Comparison of ENCODE assay signal across 11 cellular contexts in the genomic region with DNA sequence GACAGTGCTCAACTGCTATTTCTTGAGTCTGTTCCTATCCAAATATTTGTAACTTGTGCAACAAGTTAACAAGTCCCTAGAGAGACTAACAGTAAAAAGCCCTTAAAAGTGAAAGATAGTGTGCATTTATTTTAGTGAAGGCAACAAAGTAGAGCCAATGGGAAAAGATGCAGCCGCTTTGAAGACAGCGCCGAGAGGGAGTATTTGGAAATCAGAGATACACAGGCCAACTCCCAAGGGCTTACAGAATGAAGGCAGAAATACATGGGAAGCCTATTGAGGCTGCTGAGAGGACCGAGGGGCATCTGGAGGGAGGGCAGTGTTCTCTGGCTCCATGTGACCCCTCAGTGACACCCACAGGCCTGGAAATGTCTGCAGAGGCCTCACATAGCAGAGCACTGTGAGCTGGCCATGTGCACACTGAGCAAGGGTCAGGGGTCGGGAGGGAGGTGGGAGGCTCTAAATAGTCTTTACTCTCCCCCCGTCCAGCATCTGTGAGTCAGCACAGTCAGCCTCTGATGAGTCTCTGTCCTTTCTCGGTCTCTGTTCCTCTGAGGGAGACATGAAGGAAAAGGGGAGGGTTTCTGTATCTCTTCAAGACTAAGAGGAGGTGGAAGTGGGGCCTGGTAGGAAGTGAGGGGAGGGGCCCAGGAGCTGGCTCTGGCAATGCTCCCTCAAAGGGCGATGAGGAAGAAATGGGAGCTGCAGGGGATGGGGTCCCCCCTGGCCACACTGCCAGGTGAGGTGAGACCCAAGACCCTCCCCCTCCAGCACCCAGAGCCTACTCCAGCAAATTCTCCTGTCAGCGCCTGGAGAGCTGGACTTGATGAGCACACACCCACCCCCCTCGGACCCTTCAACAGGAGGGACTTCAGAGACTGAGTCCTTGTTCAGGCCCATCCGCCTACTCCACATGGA.
A peak's percentile ranks its signal among the peaks of the same experiment; 100 is the strongest.
DNase-seq lines count a peak whose midpoint lies in the region; ATAC-seq and TF ChIP-seq lines count a peak whose summit lies in the region.
"Had no signal": no experiment of that assay in that cellular context is flagged by ENCODE, and none has a peak within 500 bp of the region (broad histone marks: within the 10 kb centered on the region; RNA-seq: fewer than 3 reads in every experiment).

No MANE protein-coding gene starts in this region.

- H3K36me3 ChIP-seq in prostate gland, result no peaks in the 10 kb centered on the region

- H3K9me3 ChIP-seq in prostate gland, result no peaks in the 10 kb centered on the region

- no peak for TF ChIP-seq POLR2A in prostate gland (IDR thresholded peaks at IDR 0.05)

- H3K27ac ChIP-seq in prostate gland, result peak overlapping the region; percentile 37 to 52

- intact Hi-C loops in prostate gland (cut with DNase I), result no loop called here

- TF ChIP-seq CTCF in astrocyte of the spinal cord (IDR thresholded peaks at IDR 0.05; ENCODE audit: low read depth, low read length) (no peak), prostate gland (IDR thresholded peaks at IDR 0.05) (no peak)

- in situ Hi-C loops in astrocyte of the spinal cord (cut with HindIII; ENCODE audit: low sequenced_read_pairs), result no loop called here

- ATAC-seq in SK-N-SH treated with all-trans-retinoic acid at 6 μM for 48 hours (no peak), GM18868 (IDR thresholded peaks at IDR 0.05; ENCODE audit: unreplicated experiment) (no peak)

- no peaks in the 10 kb centered on the region for H3K27me3 ChIP-seq in prostate gland (replicated peaks; ENCODE audit: insufficient read depth)

- 54% methylated on average over 10 of the region's 11 CpGs for WGBS in prostate gland

- DNase-seq in AG20443 (ENCODE audit: low spot score) (peak; percentile 21), astrocyte of the spinal cord (ENCODE audit: low read depth, low spot score) (peak; percentile 69), iPS-NIHi7 (ENCODE audit: extremely low spot score) (peak; percentile 28), prostate gland (ENCODE audit: low spot score) (no peak), mesenteric fat pad (ENCODE audit: low spot score) (no peak), SW480 (ENCODE audit: low spot score) (no peak)
- DNase-seq: CD4-positive, alpha-beta memory T cell; HCEC 1CT; stimulated activated CD4-positive, alpha-beta T cell treated with anti-CD3 and anti-CD28 coated beads, Interleukin-4, amount 100 ng/mL, for 1 hour had no signal

- H3K4me3 ChIP-seq in astrocyte of the spinal cord (ENCODE audit: low read depth, low read length) (no peak overlapping the region), prostate gland (no peak overlapping the region)

- peaks cover 3% of the 10 kb centered on the region for H3K4me1 ChIP-seq in prostate gland (replicated peaks)

TF ChIP-seq in SK-N-SH treated with all-trans-retinoic acid at 6 μM for 48 hours, 23 proteins besides CTCF, POLR2A, EP300 and RAD21:
- TF ChIP-seq ZC3H10 (CRISPR knock-in tag; IDR thresholded peaks at IDR 0.05) (no peak), ARNTL (CRISPR knock-in tag; IDR thresholded peaks at IDR 0.05; ENCODE audit: borderline replicate concordance, low read depth) (no peak), ISL1 (CRISPR knock-in tag; IDR thresholded peaks at IDR 0.05) (no peak), TCF4 (CRISPR knock-in tag; IDR thresholded peaks at IDR 0.05; ENCODE audit: borderline replicate concordance) (no peak), BACH2 (CRISPR knock-in tag; IDR thresholded peaks at IDR 0.05; ENCODE audit: borderline replicate concordance) (no peak), ZNF8 (CRISPR knock-in tag; IDR thresholded peaks at IDR 0.05) (no peak)
- TF ChIP-seq, protein P1, sequence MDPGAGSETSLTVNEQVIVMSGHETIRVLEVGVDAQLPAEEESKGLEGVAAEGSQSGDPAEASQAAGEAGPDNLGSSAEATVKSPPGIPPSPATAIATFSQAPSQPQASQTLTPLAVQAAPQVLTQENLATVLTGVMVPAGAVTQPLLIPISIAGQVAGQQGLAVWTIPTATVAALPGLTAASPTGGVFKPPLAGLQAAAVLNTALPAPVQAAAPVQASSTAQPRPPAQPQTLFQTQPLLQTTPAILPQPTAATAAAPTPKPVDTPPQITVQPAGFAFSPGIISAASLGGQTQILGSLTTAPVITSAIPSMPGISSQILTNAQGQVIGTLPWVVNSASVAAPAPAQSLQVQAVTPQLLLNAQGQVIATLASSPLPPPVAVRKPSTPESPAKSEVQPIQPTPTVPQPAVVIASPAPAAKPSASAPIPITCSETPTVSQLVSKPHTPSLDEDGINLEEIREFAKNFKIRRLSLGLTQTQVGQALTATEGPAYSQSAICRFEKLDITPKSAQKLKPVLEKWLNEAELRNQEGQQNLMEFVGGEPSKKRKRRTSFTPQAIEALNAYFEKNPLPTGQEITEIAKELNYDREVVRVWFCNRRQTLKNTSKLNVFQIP (CRISPR knock-in tag; IDR thresholded peaks at IDR 0.05; ENCODE audit: borderline replicate concordance, low read depth), result no peak
- TF ChIP-seq, protein P2, sequence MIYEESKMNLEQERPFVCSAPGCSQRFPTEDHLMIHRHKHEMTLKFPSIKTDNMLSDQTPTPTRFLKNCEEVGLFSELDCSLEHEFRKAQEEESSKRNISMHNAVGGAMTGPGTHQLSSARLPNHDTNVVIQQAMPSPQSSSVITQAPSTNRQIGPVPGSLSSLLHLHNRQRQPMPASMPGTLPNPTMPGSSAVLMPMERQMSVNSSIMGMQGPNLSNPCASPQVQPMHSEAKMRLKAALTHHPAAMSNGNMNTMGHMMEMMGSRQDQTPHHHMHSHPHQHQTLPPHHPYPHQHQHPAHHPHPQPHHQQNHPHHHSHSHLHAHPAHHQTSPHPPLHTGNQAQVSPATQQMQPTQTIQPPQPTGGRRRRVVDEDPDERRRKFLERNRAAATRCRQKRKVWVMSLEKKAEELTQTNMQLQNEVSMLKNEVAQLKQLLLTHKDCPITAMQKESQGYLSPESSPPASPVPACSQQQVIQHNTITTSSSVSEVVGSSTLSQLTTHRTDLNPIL (CRISPR knock-in tag; IDR thresholded peaks at IDR 0.05; ENCODE audit: low read depth), result no peak
TF ChIP-seq in SK-N-SH treated with all-trans-retinoic acid at 6 μM for 48 hours: peak in this region for 0.

Comparison
In these comparisons a context has a peak if more than half of its experiments do, and no peak if none do; other contexts are left out.
1. DNase-seq: peak in AG20443 (single experiment), astrocyte of the spinal cord (single experiment) and iPS-NIHi7 (single experiment); none in prostate gland (single experiment), mesenteric fat pad (single experiment) and SW480 (single experiment).